Comparison of ENCODE assay signal across 1 cellular context in the genomic region with DNA sequence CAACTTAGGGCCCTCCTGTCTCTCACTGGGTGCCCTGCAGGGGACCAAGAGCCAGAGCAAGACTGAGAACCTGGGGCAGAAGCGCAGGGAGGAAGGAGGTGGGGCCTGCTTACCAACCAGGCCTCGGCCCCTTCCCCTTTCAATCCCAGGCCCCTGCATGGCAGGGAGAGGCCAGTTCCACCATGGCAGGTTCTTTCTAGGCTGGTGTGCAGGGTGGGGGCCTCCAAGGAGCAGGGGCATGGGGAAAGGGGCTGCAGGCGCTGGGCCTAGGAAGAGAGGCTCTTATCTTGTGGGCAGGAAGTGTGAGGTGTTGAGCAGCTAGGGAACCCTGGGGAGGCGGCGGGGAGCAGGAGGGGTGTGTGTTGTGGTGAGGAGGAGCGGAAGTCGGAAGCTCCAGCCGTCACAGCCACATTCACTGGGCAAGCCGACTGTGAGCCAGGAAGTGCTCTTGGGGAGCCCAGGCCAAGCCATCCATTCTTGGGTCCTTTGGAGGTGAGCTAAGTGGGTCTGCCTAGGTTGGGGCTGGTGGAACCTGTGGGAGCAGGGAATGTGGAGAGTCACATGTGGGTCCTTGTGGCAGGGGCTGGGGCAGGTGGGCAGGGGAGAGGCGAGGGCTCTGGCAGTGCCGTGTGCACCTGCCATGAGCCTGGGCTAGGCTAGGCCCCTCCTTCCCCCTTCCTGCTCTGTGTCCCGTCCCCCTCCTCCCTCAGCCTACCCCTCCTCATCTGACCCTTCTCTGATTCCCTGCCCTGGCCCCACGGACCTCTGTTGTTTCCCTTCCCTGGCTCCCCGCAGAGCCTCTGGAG.
TF ChIP-seq lines count a peak whose summit lies in the region.

A gene (plus strand): TSS at position 409 of the 806 bp plus-strand sequence. CDS start 8,486 bp downstream, outside the sequence.

TF ChIP-seq in HepG2, 621 proteins besides CTCF, POLR2A, EP300 and RAD21 (continued from another document and continues in another):
- no peak for TF ChIP-seq ZNF816 (CRISPR knock-in tag; IDR thresholded peaks at IDR 0.05; ENCODE audit: borderline replicate concordance)
- TF ChIP-seq, protein P1, sequence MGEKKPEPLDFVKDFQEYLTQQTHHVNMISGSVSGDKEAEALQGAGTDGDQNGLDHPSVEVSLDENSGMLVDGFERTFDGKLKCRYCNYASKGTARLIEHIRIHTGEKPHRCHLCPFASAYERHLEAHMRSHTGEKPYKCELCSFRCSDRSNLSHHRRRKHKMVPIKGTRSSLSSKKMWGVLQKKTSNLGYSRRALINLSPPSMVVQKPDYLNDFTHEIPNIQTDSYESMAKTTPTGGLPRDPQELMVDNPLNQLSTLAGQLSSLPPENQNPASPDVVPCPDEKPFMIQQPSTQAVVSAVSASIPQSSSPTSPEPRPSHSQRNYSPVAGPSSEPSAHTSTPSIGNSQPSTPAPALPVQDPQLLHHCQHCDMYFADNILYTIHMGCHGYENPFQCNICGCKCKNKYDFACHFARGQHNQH (CRISPR knock-in tag; IDR thresholded peaks at IDR 0.05) = no peak
- peak; percentile 54; the same call in 1 of the 2 replicates for TF ChIP-seq MTA1 (CRISPR knock-in tag; IDR thresholded peaks at IDR 0.05; ENCODE audit: borderline replicate concordance)
- TF ChIP-seq ARNTL (CRISPR knock-in tag; IDR thresholded peaks at IDR 0.05) = 0 out of 2 replicates have a peak, but pooled peaks have one; percentile 52
- TF ChIP-seq RELA (CRISPR knock-in tag; IDR thresholded peaks at IDR 0.05) = no peak
- TF ChIP-seq, protein P2, sequence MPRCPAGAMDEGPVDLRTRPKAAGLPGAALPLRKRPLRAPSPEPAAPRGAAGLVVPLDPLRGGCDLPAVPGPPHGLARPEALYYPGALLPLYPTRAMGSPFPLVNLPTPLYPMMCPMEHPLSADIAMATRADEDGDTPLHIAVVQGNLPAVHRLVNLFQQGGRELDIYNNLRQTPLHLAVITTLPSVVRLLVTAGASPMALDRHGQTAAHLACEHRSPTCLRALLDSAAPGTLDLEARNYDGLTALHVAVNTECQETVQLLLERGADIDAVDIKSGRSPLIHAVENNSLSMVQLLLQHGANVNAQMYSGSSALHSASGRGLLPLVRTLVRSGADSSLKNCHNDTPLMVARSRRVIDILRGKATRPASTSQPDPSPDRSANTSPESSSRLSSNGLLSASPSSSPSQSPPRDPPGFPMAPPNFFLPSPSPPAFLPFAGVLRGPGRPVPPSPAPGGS (CRISPR knock-in tag; IDR thresholded peaks at IDR 0.05) = 0 out of 2 replicates have a peak, but pooled peaks have one; percentile 41
- TF ChIP-seq, protein P3, sequence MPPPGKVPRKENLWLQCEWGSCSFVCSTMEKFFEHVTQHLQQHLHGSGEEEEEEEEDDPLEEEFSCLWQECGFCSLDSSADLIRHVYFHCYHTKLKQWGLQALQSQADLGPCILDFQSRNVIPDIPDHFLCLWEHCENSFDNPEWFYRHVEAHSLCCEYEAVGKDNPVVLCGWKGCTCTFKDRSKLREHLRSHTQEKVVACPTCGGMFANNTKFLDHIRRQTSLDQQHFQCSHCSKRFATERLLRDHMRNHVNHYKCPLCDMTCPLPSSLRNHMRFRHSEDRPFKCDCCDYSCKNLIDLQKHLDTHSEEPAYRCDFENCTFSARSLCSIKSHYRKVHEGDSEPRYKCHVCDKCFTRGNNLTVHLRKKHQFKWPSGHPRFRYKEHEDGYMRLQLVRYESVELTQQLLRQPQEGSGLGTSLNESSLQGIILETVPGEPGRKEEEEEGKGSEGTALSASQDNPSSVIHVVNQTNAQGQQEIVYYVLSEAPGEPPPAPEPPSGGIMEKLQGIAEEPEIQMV (CRISPR knock-in tag; IDR thresholded peaks at IDR 0.05; ENCODE audit: low read depth) = no peak
- TF ChIP-seq, protein P4, sequence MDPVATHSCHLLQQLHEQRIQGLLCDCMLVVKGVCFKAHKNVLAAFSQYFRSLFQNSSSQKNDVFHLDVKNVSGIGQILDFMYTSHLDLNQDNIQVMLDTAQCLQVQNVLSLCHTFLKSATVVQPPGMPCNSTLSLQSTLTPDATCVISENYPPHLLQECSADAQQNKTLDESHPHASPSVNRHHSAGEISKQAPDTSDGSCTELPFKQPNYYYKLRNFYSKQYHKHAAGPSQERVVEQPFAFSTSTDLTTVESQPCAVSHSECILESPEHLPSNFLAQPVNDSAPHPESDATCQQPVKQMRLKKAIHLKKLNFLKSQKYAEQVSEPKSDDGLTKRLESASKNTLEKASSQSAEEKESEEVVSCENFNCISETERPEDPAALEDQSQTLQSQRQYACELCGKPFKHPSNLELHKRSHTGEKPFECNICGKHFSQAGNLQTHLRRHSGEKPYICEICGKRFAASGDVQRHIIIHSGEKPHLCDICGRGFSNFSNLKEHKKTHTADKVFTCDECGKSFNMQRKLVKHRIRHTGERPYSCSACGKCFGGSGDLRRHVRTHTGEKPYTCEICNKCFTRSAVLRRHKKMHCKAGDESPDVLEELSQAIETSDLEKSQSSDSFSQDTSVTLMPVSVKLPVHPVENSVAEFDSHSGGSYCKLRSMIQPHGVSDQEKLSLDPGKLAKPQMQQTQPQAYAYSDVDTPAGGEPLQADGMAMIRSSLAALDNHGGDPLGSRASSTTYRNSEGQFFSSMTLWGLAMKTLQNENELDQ (CRISPR knock-in tag; IDR thresholded peaks at IDR 0.05; ENCODE audit: borderline replicate concordance) = no peak
- TF ChIP-seq, protein P5, sequence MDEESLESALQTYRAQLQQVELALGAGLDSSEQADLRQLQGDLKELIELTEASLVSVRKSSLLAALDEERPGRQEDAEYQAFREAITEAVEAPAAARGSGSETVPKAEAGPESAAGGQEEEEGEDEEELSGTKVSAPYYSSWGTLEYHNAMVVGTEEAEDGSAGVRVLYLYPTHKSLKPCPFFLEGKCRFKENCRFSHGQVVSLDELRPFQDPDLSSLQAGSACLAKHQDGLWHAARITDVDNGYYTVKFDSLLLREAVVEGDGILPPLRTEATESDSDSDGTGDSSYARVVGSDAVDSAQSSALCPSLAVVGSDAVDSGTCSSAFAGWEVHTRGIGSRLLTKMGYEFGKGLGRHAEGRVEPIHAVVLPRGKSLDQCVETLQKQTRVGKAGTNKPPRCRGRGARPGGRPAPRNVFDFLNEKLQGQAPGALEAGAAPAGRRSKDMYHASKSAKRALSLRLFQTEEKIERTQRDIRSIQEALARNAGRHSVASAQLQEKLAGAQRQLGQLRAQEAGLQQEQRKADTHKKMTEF (CRISPR knock-in tag; IDR thresholded peaks at IDR 0.05) = 0 out of 2 replicates have a peak, but pooled peaks have one; percentile 22
- TF ChIP-seq, protein P6, sequence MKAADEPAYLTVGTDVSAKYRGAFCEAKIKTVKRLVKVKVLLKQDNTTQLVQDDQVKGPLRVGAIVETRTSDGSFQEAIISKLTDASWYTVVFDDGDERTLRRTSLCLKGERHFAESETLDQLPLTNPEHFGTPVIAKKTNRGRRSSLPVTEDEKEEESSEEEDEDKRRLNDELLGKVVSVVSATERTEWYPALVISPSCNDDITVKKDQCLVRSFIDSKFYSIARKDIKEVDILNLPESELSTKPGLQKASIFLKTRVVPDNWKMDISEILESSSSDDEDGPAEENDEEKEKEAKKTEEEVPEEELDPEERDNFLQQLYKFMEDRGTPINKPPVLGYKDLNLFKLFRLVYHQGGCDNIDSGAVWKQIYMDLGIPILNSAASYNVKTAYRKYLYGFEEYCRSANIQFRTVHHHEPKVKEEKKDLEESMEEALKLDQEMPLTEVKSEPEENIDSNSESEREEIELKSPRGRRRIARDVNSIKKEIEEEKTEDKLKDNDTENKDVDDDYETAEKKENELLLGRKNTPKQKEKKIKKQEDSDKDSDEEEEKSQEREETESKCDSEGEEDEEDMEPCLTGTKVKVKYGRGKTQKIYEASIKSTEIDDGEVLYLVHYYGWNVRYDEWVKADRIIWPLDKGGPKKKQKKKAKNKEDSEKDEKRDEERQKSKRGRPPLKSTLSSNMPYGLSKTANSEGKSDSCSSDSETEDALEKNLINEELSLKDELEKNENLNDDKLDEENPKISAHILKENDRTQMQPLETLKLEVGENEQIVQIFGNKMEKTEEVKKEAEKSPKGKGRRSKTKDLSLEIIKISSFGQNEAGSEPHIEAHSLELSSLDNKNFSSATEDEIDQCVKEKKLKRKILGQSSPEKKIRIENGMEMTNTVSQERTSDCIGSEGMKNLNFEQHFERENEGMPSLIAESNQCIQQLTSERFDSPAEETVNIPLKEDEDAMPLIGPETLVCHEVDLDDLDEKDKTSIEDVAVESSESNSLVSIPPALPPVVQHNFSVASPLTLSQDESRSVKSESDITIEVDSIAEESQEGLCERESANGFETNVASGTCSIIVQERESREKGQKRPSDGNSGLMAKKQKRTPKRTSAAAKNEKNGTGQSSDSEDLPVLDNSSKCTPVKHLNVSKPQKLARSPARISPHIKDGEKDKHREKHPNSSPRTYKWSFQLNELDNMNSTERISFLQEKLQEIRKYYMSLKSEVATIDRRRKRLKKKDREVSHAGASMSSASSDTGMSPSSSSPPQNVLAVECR (CRISPR knock-in tag; IDR thresholded peaks at IDR 0.05; ENCODE audit: borderline replicate concordance) = peak; percentile 21; the same call in 1 of the 2 replicates
- TF ChIP-seq, protein P7, sequence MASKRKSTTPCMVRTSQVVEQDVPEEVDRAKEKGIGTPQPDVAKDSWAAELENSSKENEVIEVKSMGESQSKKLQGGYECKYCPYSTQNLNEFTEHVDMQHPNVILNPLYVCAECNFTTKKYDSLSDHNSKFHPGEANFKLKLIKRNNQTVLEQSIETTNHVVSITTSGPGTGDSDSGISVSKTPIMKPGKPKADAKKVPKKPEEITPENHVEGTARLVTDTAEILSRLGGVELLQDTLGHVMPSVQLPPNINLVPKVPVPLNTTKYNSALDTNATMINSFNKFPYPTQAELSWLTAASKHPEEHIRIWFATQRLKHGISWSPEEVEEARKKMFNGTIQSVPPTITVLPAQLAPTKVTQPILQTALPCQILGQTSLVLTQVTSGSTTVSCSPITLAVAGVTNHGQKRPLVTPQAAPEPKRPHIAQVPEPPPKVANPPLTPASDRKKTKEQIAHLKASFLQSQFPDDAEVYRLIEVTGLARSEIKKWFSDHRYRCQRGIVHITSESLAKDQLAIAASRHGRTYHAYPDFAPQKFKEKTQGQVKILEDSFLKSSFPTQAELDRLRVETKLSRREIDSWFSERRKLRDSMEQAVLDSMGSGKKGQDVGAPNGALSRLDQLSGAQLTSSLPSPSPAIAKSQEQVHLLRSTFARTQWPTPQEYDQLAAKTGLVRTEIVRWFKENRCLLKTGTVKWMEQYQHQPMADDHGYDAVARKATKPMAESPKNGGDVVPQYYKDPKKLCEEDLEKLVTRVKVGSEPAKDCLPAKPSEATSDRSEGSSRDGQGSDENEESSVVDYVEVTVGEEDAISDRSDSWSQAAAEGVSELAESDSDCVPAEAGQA (IDR thresholded peaks at IDR 0.05; ENCODE audit: low read depth) = no peak
- TF ChIP-seq, protein P7 (CRISPR knock-in tag; IDR thresholded peaks at IDR 0.05; ENCODE audit: borderline replicate concordance) = no peak
- TF ChIP-seq ZNF569 (CRISPR knock-in tag; IDR thresholded peaks at IDR 0.05; ENCODE audit: borderline replicate concordance) = no peak
- TF ChIP-seq GTF2F1 (IDR thresholded peaks at IDR 0.05; ENCODE audit: low read length) = no peak
- TF ChIP-seq, protein P8, sequence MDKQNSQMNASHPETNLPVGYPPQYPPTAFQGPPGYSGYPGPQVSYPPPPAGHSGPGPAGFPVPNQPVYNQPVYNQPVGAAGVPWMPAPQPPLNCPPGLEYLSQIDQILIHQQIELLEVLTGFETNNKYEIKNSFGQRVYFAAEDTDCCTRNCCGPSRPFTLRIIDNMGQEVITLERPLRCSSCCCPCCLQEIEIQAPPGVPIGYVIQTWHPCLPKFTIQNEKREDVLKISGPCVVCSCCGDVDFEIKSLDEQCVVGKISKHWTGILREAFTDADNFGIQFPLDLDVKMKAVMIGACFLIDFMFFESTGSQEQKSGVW (CRISPR knock-in tag; IDR thresholded peaks at IDR 0.05; ENCODE audit: borderline replicate concordance) = no peak
- TF ChIP-seq ZNF547 (CRISPR knock-in tag; IDR thresholded peaks at IDR 0.05) = no peak
- no peak for TF ChIP-seq ZNF235 (CRISPR knock-in tag; IDR thresholded peaks at IDR 0.05; ENCODE audit: borderline replicate concordance)
- TF ChIP-seq PCBP1 (IDR thresholded peaks at IDR 0.05; ENCODE audit: borderline replicate concordance, low read depth, low read length) = peak; percentile 84; the same call in 1 of the 2 replicates
- TF ChIP-seq, protein P9, sequence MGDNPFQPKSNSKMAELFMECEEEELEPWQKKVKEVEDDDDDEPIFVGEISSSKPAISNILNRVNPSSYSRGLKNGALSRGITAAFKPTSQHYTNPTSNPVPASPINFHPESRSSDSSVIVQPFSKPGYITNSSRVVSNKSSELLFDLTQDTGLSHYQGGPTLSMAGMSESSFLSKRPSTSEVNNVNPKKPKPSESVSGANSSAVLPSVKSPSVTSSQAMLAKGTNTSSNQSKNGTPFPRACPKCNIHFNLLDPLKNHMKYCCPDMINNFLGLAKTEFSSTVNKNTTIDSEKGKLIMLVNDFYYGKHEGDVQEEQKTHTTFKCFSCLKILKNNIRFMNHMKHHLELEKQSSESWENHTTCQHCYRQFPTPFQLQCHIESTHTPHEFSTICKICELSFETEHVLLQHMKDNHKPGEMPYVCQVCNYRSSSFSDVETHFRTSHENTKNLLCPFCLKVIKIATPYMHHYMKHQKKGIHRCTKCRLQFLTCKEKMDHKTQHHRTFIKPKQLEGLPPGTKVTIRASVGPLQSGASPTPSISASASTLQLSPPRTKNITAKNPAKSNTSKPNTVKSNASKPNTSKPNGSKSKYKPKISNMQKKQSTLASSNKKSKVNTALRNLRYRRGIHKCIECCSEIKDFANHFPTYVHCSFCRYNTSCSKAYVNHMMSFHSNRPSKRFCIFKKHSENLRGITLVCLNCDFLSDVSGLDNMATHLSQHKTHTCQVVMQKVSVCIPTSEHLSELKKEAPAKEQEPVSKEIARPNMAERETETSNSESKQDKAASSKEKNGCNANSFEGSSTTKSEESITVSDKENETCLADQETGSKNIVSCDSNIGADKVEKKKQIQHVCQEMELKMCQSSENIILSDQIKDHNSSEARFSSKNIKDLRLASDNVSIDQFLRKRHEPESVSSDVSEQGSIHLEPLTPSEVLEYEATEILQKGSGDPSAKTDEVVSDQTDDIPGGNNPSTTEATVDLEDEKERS (CRISPR knock-in tag; IDR thresholded peaks at IDR 0.05) = 0 out of 2 replicates have a peak, but pooled peaks have one; percentile 49
- no peak for TF ChIP-seq ZNF598 (CRISPR knock-in tag; IDR thresholded peaks at IDR 0.05; ENCODE audit: borderline replicate concordance)
- TF ChIP-seq SALL1 (CRISPR knock-in tag; IDR thresholded peaks at IDR 0.05) = peak; percentile 9; the same call in 1 of the 2 replicates
